7 cellular contexts compared by ENCODE assay signal in the genomic region with DNA sequence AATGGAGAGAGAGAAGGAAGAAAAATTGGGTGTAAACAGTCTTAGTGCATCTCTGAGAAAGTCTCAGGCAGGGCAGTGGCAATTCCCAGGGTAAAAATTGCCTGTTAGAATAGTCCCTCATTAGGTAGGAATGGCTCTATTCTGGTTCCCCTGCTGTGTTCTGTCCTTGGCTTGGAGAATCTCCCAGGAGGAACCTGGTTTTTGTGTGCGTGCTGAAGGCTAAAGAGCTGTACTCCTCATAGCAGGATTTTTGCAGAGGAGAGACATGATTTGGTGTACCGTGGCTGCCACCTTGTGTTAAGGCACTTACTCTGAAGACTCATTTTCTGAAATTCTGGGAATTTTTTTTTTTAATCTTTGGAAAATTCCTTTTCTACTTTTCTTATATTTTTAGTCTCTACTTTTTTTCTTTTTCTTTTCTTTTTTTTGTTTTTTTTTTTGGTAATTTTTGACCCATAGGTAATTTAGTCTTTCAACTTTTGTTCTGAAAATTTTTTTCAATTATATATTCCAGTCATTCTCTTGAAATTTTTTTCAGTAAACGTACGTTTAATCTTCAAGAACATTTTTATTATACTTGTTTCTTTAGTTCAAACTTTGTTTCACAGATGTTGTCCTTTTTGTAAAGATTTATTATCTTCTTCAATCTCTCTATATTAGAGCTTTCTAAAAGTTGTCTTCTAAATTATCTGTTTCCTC.
DNase-seq lines count a peak whose midpoint lies in the region; ATAC-seq, FAIRE-seq and TF ChIP-seq lines count a peak whose summit lies in the region.

No MANE protein-coding gene starts in this region.

- in situ Hi-C loops in transverse colon (cut with MboI; ENCODE audit: low pct_ligation_motif_present in 1 of 4, low pct_unique_long_range_greater_than_20kb in 1 of 4, low sequenced_read_pairs in 3 of 4) = no loop called here

- peaks cover 0 to 9% (median 0%) of the 10 kb centered on the region in 4 donors for H3K36me3 ChIP-seq in transverse colon

- H3K27ac ChIP-seq in transverse colon = no peak overlapping the region

- DNase-seq in HuH-7.5 (ENCODE audit: low spot score) = peak; percentile 22
- DNase-seq in OCI-M1 (lab: John Stamatoyannopoulos, UW) = peak; percentile 63
- DNase-seq in cerebellum (ENCODE audit: low spot score) = peak; percentile 65
- peak; percentile 84 for DNase-seq in left kidney (ENCODE audit: low read depth, low spot score)
- peak; percentile 32 for DNase-seq in transverse colon

- intact Hi-C loops in transverse colon (cut with DNase I; ENCODE audit: low total_unique reads) = no loop called here

- no peaks in the 10 kb centered on the region for H3K27me3 ChIP-seq in transverse colon

- 61 to 66% methylated on average over 4 of the region's 4 CpGs for WGBS in transverse colon (ENCODE audit: low coverage in 1 of 2), 2 donors

- H3K9me3 ChIP-seq in transverse colon = peaks cover 5 to 14% of the 10 kb centered on the region in 2 donors

- no peak for TF ChIP-seq POLR2A in transverse colon (IDR thresholded peaks at IDR 0.05)

- no peak for TF ChIP-seq EP300 in transverse colon (IDR thresholded peaks at IDR 0.05; ENCODE audit: low read depth)

- no peak for ATAC-seq in GM21447 (IDR thresholded peaks at IDR 0.05; ENCODE audit: unreplicated experiment)

- FAIRE-seq in G401.6 (lab: Jason Lieb, UNC) = peak; percentile 98

- no peak overlapping the region for H3K4me3 ChIP-seq in transverse colon

- peak in 4 of 5 experiments; percentile 34 to 47 (median 40) for TF ChIP-seq CTCF in transverse colon (IDR thresholded peaks at IDR 0.05)

- H3K4me1 ChIP-seq in transverse colon = no peaks in the 10 kb centered on the region

Comparison
In these comparisons a context has a peak if more than half of its experiments do, and no peak if none do; other contexts are left out.
1. DNase-seq: peak in every context shown above with its lines; median percentile 84 in left kidney; 65 in cerebellum; 63 in OCI-M1; 32 in transverse colon; 22 in HuH-7.5.